17 cellular contexts compared by ENCODE assay signal in genomic region chr12:96448287-96448686, GRCh38. TPM values are rescaled to one million over a fixed set of nuclear protein-coding genes. Genes with fewer than 3 reads are reported as not detected.
A peak's percentile ranks its signal among the peaks of the same experiment; 100 is the strongest.
DNase-seq lines count a peak whose midpoint lies in the region; ATAC-seq and TF ChIP-seq lines count a peak whose summit lies in the region.
"Had no signal": no experiment of that assay in that cellular context is flagged by ENCODE, and none has a peak within 500 bp of the region (broad histone marks: within the 10 kb centered on the region; RNA-seq: fewer than 3 reads in every experiment).

No MANE protein-coding gene starts in this region.

- H3K27me3 Mint-ChIP-seq in naive thymus-derived CD8-positive, alpha-beta T cell: no peaks in the 10 kb centered on the region

- H3K27ac Mint-ChIP-seq in naive thymus-derived CD8-positive, alpha-beta T cell: peak overlapping the region in 7 of 10 donors; percentile 29 to 78 (median 41)
- H3K27ac Mint-ChIP-seq: activated naive CD4-positive, alpha-beta T cell treated with anti-CD3 and anti-CD28 coated beads, Interleukin-2, amount 50 U/mL, for 72 hours had no signal

- ATAC-seq in naive thymus-derived CD8-positive, alpha-beta T cell: no peak
- no peak for ATAC-seq in HG03025 (IDR thresholded peaks at IDR 0.05; ENCODE audit: low FRiP score, unreplicated experiment)
- ATAC-seq: activated naive CD4-positive, alpha-beta T cell treated with anti-CD3 and anti-CD28 coated beads, Interleukin-2, amount 50 U/mL, for 72 hours; gastrocnemius medialis; left colon had no signal

- no peak for TF ChIP-seq CTCF in choroid plexus epithelial cell (conservative IDR thresholded peaks at IDR 0.05; ENCODE audit: low read depth, low read length)

- peaks cover 8 to 31% (median 22%) of the 10 kb centered on the region in 4 donors for H3K4me1 Mint-ChIP-seq in naive thymus-derived CD8-positive, alpha-beta T cell

- H3K9me3 Mint-ChIP-seq in naive thymus-derived CD8-positive, alpha-beta T cell: peaks cover 0 to 2% (median 0%) of the 10 kb centered on the region in 9 donors
- H3K9me3 Mint-ChIP-seq: activated naive CD4-positive, alpha-beta T cell treated with anti-CD3 and anti-CD28 coated beads, Interleukin-2, amount 50 U/mL, for 72 hours had no signal

- no peaks in the 10 kb centered on the region for H3K36me3 Mint-ChIP-seq in naive thymus-derived CD8-positive, alpha-beta T cell

- H3K4me3 Mint-ChIP-seq in naive thymus-derived CD8-positive, alpha-beta T cell: no peak overlapping the region

- POLR2A ChIA-PET in naive thymus-derived CD8-positive, alpha-beta T cell (lab: Charles Lee): interaction anchor here (0.7 to 1.0 kb wide), 2 partner anchors 24 to 55 kb away, joined by 3 to 8 read pairs; no protein-coding TSS in a partner anchor

- intact Hi-C loops in head of caudate nucleus (cut with DNase I): no loop called here

- DNase-seq in EH (ENCODE audit: low read depth): peak; percentile 56
- DNase-seq in M059J (ENCODE audit: low read depth): peak; percentile 89
- DNase-seq in choroid plexus epithelial cell (ENCODE audit: low read depth): peak; percentile 64
- no peak for DNase-seq in naive thymus-derived CD8-positive, alpha-beta T cell
- DNase-seq in head of caudate nucleus: no peak
- DNase-seq in DMS153 treated with DMSO at 0.1 percent for 48 hours (lab: John Stamatoyannopoulos, UW; ENCODE audit: unreplicated experiment): no peak
- DNase-seq in NCI-H2196 treated with DMSO at 0.1 percent for 48 hours (lab: John Stamatoyannopoulos, UW; ENCODE audit: unreplicated experiment): no peak
- DNase-seq: activated CD8-positive, alpha-beta memory T cell treated with anti-CD3 and anti-CD28 coated beads for 24 hours; cortex of kidney; gastrocnemius medialis; H7; left colon; NCI-H1105; NCI-H524 treated with DMSO at 0.1 percent for 48 hours; spleen had no signal

- no peak overlapping the region for H3K4me3 ChIP-seq in choroid plexus epithelial cell (ENCODE audit: low read depth, low read length)
- H3K4me3 ChIP-seq: gastrocnemius medialis, spleen had no signal

RNA-seq across cellular contexts. Expression of gene CFAP54, which starts 41.1 kb away (rescaled TPM):
- total RNA-seq in M059J (2014; rRNA removed; shearing (Covaris generic)): 0.57 and 1.8 TPM in 2 replicates
- total RNA-seq in naive thymus-derived CD8-positive, alpha-beta T cell: under 1 TPM; 0.49 to 0.82 TPM
- polyA plus RNA-seq in naive thymus-derived CD8-positive, alpha-beta T cell: not detected
- total RNA-seq: gastrocnemius medialis, H7 had no signal

RNA-seq across cellular contexts. Expression of gene CDK17, which starts 48.0 kb away (rescaled TPM):
- 19.1 and 25.8 TPM in 2 replicates for total RNA-seq in M059J (2014; rRNA removed; shearing (Covaris generic))
- 10 to 100 TPM; 73.2 to 75.6 TPM for total RNA-seq in naive thymus-derived CD8-positive, alpha-beta T cell
- polyA plus RNA-seq in naive thymus-derived CD8-positive, alpha-beta T cell: 10 to 100 TPM; 22.1 to 32.2 (median 26.6) TPM

Comparison
In these comparisons a context has a peak if more than half of its experiments do, and no peak if none do; other contexts are left out.
1. DNase-seq: peak in EH (single experiment), M059J (single experiment) and choroid plexus epithelial cell (single experiment); none in naive thymus-derived CD8-positive, alpha-beta T cell (0 of 10), head of caudate nucleus (0 of 42), DMS153 treated with DMSO at 0.1 percent for 48 hours (single experiment) and NCI-H2196 treated with DMSO at 0.1 percent for 48 hours (single experiment).